Comparison of ENCODE assay signal across 8 cellular contexts in the genomic region with DNA sequence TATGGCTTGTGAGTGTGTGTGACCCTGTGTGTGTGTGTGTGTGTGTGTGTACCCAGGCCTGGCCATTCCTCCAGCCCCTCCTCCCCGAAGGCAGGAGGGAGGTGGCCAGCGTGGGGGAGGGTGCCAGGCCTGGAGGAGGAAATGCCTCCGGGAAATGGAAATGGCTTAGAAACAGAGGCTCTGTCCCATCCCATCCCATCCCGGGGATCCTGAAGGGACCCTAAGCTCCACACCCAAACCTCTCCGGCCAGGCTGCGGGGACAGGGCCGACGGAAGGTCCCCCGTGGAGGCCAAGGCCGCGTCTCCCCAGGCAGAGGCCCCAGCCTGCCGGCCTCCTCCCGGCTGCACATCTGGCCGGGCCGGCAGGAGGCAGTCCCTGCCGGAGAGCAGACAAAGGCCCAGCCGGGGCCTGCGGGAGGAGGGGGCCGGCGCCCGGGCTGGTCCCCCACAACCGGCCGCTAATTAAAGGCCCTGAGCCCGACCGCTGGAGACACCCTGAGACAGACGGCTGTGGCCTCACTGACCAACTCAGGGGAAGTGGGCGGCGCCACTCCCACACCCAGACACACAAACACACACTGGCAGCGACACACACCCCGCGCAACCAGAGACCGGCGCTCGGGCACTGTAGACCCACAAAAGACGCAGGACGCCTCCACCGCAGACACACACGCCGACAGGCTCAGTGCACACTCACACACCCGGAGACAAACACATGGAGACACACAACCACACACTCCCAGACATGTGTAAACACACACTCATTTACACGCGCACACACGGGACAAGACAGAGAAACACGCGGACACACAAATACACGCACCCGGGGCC. TPM values are rescaled to one million over a fixed set of nuclear protein-coding genes. Genes with fewer than 3 reads are reported as not detected.
DNase-seq lines count a peak whose midpoint lies in the region; ATAC-seq and TF ChIP-seq lines count a peak whose summit lies in the region.

No MANE protein-coding gene starts in this region.

- H3K27ac Mint-ChIP-seq in Caco-2 (ENCODE audit: unreplicated experiment): peak overlapping the region; percentile 47
- H3K27ac Mint-ChIP-seq in stimulated activated naive CD8-positive, alpha-beta T cell treated with anti-CD3 and anti-CD28 coated beads, Interleukin-15, amount 100 ng/mL, for 72 hours: peak overlapping the region; percentile 67 to 94

- H3K4me3 Mint-ChIP-seq in Caco-2 (ENCODE audit: unreplicated experiment): peak overlapping the region; percentile 60
- peak overlapping the region; percentile 86 to 89 for H3K4me3 Mint-ChIP-seq in stimulated activated naive CD8-positive, alpha-beta T cell treated with anti-CD3 and anti-CD28 coated beads, Interleukin-15, amount 100 ng/mL, for 72 hours

- H3K4me1 ChIP-seq in Caco-2: no peaks in the 10 kb centered on the region

- H3K9me3 Mint-ChIP-seq in Caco-2 (ENCODE audit: unreplicated experiment): no peaks in the 10 kb centered on the region
- H3K9me3 Mint-ChIP-seq in stimulated activated naive CD8-positive, alpha-beta T cell treated with anti-CD3 and anti-CD28 coated beads, Interleukin-15, amount 100 ng/mL, for 72 hours: peaks cover 0 to 9% of the 10 kb centered on the region in 2 donors

- ATAC-seq in left lobe of liver: peak; percentile 73
- peak; percentile 57 for ATAC-seq in stimulated activated naive CD8-positive, alpha-beta T cell treated with anti-CD3 and anti-CD28 coated beads, Interleukin-15, amount 100 ng/mL, for 72 hours
- ATAC-seq in GM19463 (IDR thresholded peaks at IDR 0.05; ENCODE audit: unreplicated experiment): no peak

- no peaks in the 10 kb centered on the region for H3K27me3 Mint-ChIP-seq in Caco-2 (ENCODE audit: insufficient read depth, unreplicated experiment)
- H3K27me3 Mint-ChIP-seq in stimulated activated naive CD8-positive, alpha-beta T cell treated with anti-CD3 and anti-CD28 coated beads, Interleukin-15, amount 100 ng/mL, for 72 hours: no peaks in the 10 kb centered on the region

- H3K36me3 Mint-ChIP-seq in Caco-2 (ENCODE audit: insufficient read depth, unreplicated experiment): no peaks in the 10 kb centered on the region

- TF ChIP-seq CTCF in Caco-2 (IDR thresholded peaks at IDR 0.05; ENCODE audit: insufficient read depth in 1 of 2, low read depth in 1 of 2, low read length in 1 of 2, severe bottlenecking in 1 of 2, unreplicated experiment in 1 of 2): no peak

- peaks cover 7% of the 10 kb centered on the region for H3K9me3 ChIP-seq in Caco-2

- no TSS peak for BruUV-seq in Caco-2 (replicated peaks; lab: Mats Ljungman, UMichigan)

- POLR2A ChIA-PET in Caco-2 (lab: Charles Lee): no interaction called here

- no peaks in the 10 kb centered on the region for H3K36me3 ChIP-seq in Caco-2 (ENCODE audit: control insufficient read depth, insufficient read depth, low read length)

- intact Hi-C loops in Caco-2 (cut with micrococcal nuclease; ENCODE audit: unreplicated experiment): no loop called here

- CTCF ChIA-PET in Caco-2 (lab: Charles Lee): interaction anchor here (0.8 kb wide), 1 partner anchor 30 kb away, joined by 3 read pairs; no protein-coding TSS in a partner anchor

- no peaks in the 10 kb centered on the region for H3K4me1 Mint-ChIP-seq in Caco-2 (ENCODE audit: low read depth, unreplicated experiment)
- H3K4me1 Mint-ChIP-seq in stimulated activated naive CD8-positive, alpha-beta T cell treated with anti-CD3 and anti-CD28 coated beads, Interleukin-15, amount 100 ng/mL, for 72 hours: peaks cover 49% of the 10 kb centered on the region

- DNase-seq in Caco-2: no peak
- DNase-seq in NCI-H226: peak; percentile 59
- peak; percentile 70 for DNase-seq in left lobe of liver (ENCODE audit: low spot score)
- DNase-seq in stimulated activated naive CD8-positive, alpha-beta T cell treated with anti-CD3 and anti-CD28 coated beads, Interleukin-15, amount 100 ng/mL, for 72 hours: peak; percentile 39 to 43
- DNase-seq in midbrain (lab: John Stamatoyannopoulos, UW): no peak
- no peak for DNase-seq in NCI-H1105 treated with DMSO at 0.1 percent for 48 hours (lab: John Stamatoyannopoulos, UW)

- H3K4me3 ChIP-seq in Caco-2 (ENCODE audit: low read depth, low read length): no peak overlapping the region

- no peaks in the 10 kb centered on the region for H3K27me3 ChIP-seq in Caco-2 (replicated peaks; ENCODE audit: control insufficient read depth, insufficient read depth, low read length)

- peak overlapping the region; percentile 86 for H3K27ac ChIP-seq in cingulate gyrus (ENCODE audit: low read depth, low read length)

RNA-seq across cellular contexts. Expression of a gene that starts 1.1 kb away (rescaled TPM):
- total RNA-seq in Caco-2 (2022) (0.44 and 0.77 TPM in 2 replicates), left lobe of liver (12.0 TPM)

RNA-seq across cellular contexts. Expression of a gene that starts 21.0 kb away (rescaled TPM):
- total RNA-seq in Caco-2 (2022) (not detected in 2 replicates), left lobe of liver (not detected)

RNA-seq across cellular contexts. Expression of a gene that starts 32.2 kb away (rescaled TPM):
- total RNA-seq in Caco-2 (2022): 0.23 and 0.25 TPM in 2 replicates
- 9.5 TPM for total RNA-seq in left lobe of liver

Comparison
In these comparisons a context has a peak if more than half of its experiments do, and no peak if none do; other contexts are left out.
1. DNase-seq: peak in NCI-H226 (single experiment), left lobe of liver (single experiment) and stimulated activated naive CD8-positive, alpha-beta T cell treated with anti-CD3 and anti-CD28 coated beads, Interleukin-15, amount 100 ng/mL, for 72 hours (2 of 2); none in Caco-2 (0 of 2), midbrain (single experiment) and NCI-H1105 treated with DMSO at 0.1 percent for 48 hours (single experiment).